15 cellular contexts compared by ENCODE assay signal in genomic region chr14:101843038-101843437, GRCh38.
DNase-seq lines count a peak whose midpoint lies in the region; ATAC-seq and TF ChIP-seq lines count a peak whose summit lies in the region.
"Had no signal": no experiment of that assay in that cellular context is flagged by ENCODE, and none has a peak within 500 bp of the region (broad histone marks: within the 10 kb centered on the region; RNA-seq: fewer than 3 reads in every experiment).

No MANE protein-coding gene starts in this region.

- H3K9me3 ChIP-seq in MM.1S (replicated peaks; ENCODE audit: insufficient read depth, low read length), result no peaks in the 10 kb centered on the region
- no peaks in the 10 kb centered on the region for H3K9me3 ChIP-seq in gastrocnemius medialis
- H3K9me3 ChIP-seq: uterus had no signal

- peak overlapping the region; percentile 35; the same call in 1 of the 2 replicates for H3K27ac ChIP-seq in MM.1S (ENCODE audit: low read length)
- no peak overlapping the region for H3K27ac ChIP-seq in gastrocnemius medialis
- H3K27ac ChIP-seq: uterus had no signal

- no peaks in the 10 kb centered on the region for H3K27me3 Mint-ChIP-seq in activated T-cell treated with anti-CD3 and anti-CD28 coated beads, Interleukin-2, amount 50 U/mL, for 24 hours
- H3K27me3 Mint-ChIP-seq in activated naive CD8-positive, alpha-beta T cell treated with anti-CD3 and anti-CD28 coated beads for 36 hours, result no peaks in the 10 kb centered on the region
- H3K27me3 Mint-ChIP-seq in natural killer cell treated with Interleukin-12 subunit alpha and Interleukin-12 subunit beta and Interleukin-15 and Interleukin-18, amount 100 ng/mL, for 72 hours, result no peaks in the 10 kb centered on the region
- no peaks in the 10 kb centered on the region for H3K27me3 Mint-ChIP-seq in MCF 10A (ENCODE audit: insufficient read depth, unreplicated experiment)

- no peak for TF ChIP-seq POLR2A in gastrocnemius medialis (IDR thresholded peaks at IDR 0.05)

- no peak overlapping the region for H3K4me3 ChIP-seq in MM.1S (ENCODE audit: low read length)
- H3K4me3 ChIP-seq in gastrocnemius medialis, result no peak overlapping the region
- H3K4me3 ChIP-seq: uterus had no signal

- H3K4me1 ChIP-seq in MM.1S (ENCODE audit: low read length) (peaks cover 10% of the 10 kb centered on the region; the same call in 1 of the 2 replicates), gastrocnemius medialis (peaks cover under 1 to 18% of the 10 kb centered on the region in 2 donors)
- H3K4me1 ChIP-seq: uterus had no signal

- no peaks in the 10 kb centered on the region for H4K20me1 ChIP-seq in MM.1S (ENCODE audit: insufficient read depth, low read length)

- CTCF ChIA-PET in MCF 10A (lab: Yijun Ruan, JAX), result no interaction called here

- H3K27me3 ChIP-seq in MM.1S (replicated peaks; ENCODE audit: insufficient read depth, low read length), result no peaks in the 10 kb centered on the region
- no peaks in the 10 kb centered on the region for H3K27me3 ChIP-seq in gastrocnemius medialis
- H3K27me3 ChIP-seq: uterus had no signal

- peak overlapping the region; percentile 92 for H3K27ac Mint-ChIP-seq in activated T-cell treated with anti-CD3 and anti-CD28 coated beads, Interleukin-2, amount 50 U/mL, for 24 hours
- H3K27ac Mint-ChIP-seq in activated naive CD8-positive, alpha-beta T cell treated with anti-CD3 and anti-CD28 coated beads for 36 hours, result peak overlapping the region; percentile 49
- H3K27ac Mint-ChIP-seq in natural killer cell treated with Interleukin-12 subunit alpha and Interleukin-12 subunit beta and Interleukin-15 and Interleukin-18, amount 100 ng/mL, for 72 hours, result peak overlapping the region; percentile 65 to 84
- H3K27ac Mint-ChIP-seq in MCF 10A (ENCODE audit: low read depth, unreplicated experiment), result no peak overlapping the region

- BruUV-seq in MCF 10A (replicated peaks; lab: Mats Ljungman, UMichigan), result no TSS peak

- peaks cover 96% of the 10 kb centered on the region for H3K4me1 Mint-ChIP-seq in activated T-cell treated with anti-CD3 and anti-CD28 coated beads, Interleukin-2, amount 50 U/mL, for 24 hours (ENCODE audit: low read depth)
- H3K4me1 Mint-ChIP-seq in activated naive CD8-positive, alpha-beta T cell treated with anti-CD3 and anti-CD28 coated beads for 36 hours, result peaks cover 79% of the 10 kb centered on the region
- H3K4me1 Mint-ChIP-seq in natural killer cell treated with Interleukin-12 subunit alpha and Interleukin-12 subunit beta and Interleukin-15 and Interleukin-18, amount 100 ng/mL, for 72 hours (ENCODE audit: low read depth in 2 of 2), result peaks cover 69 to 80% of the 10 kb centered on the region in 2 donors
- H3K4me1 Mint-ChIP-seq in MCF 10A (ENCODE audit: insufficient read depth, unreplicated experiment), result no peaks in the 10 kb centered on the region

- H3K9ac ChIP-seq in MM.1S (ENCODE audit: low read length), result no peak overlapping the region

- DNase-seq in activated T-cell treated with anti-CD3 and anti-CD28 coated beads, Interleukin-2, amount 50 U/mL, for 24 hours, result no peak
- DNase-seq in activated T-cell treated with anti-CD3 and anti-CD28 coated beads, Interleukin-2, amount 50 U/mL, for 48 hours, result no peak
- no peak for DNase-seq in MM.1S
- no peak for DNase-seq in activated naive CD8-positive, alpha-beta T cell treated with anti-CD3 and anti-CD28 coated beads for 36 hours
- no peak for DNase-seq in natural killer cell treated with Interleukin-12 subunit alpha and Interleukin-12 subunit beta and Interleukin-15 and Interleukin-18, amount 100 ng/mL, for 72 hours (ENCODE audit: low spot score)
- DNase-seq in gastrocnemius medialis, result no peak
- DNase-seq in MCF 10A (ENCODE audit: unreplicated experiment), result no peak
- DNase-seq: anterior cingulate cortex, GF-D8, kidney, NCI-H2081, NCI-H524, SHP77, uterus had no signal

- intact Hi-C loops in gastrocnemius medialis (cut with DNase I; ENCODE audit: low total_unique reads), result loop anchor here (2.0 to 10.0 kb wide), 2 partner anchors 66 to 138 kb away; no protein-coding TSS in a partner anchor
- intact Hi-C loops in MCF 10A (cut with micrococcal nuclease), result no loop called here

- H3K9me2 ChIP-seq in MM.1S (replicated peaks; ENCODE audit: insufficient read depth, low read length), result no peaks in the 10 kb centered on the region

- no peak overlapping the region for H3K4me3 Mint-ChIP-seq in activated T-cell treated with anti-CD3 and anti-CD28 coated beads, Interleukin-2, amount 50 U/mL, for 24 hours
- no peak overlapping the region for H3K4me3 Mint-ChIP-seq in activated naive CD8-positive, alpha-beta T cell treated with anti-CD3 and anti-CD28 coated beads for 36 hours
- H3K4me3 Mint-ChIP-seq in natural killer cell treated with Interleukin-12 subunit alpha and Interleukin-12 subunit beta and Interleukin-15 and Interleukin-18, amount 100 ng/mL, for 72 hours, result no peak overlapping the region
- H3K4me3 Mint-ChIP-seq in MCF 10A (ENCODE audit: unreplicated experiment), result no peak overlapping the region

- peaks cover 72% of the 10 kb centered on the region for H3K79me2 ChIP-seq in MM.1S (ENCODE audit: low read length)

- H2AFZ ChIP-seq in MM.1S (ENCODE audit: low read length), result no peak overlapping the region

- TF ChIP-seq CTCF in MM.1S (IDR thresholded peaks at IDR 0.05; ENCODE audit: low read length) (no peak), gastrocnemius medialis (IDR thresholded peaks at IDR 0.05 in 4 of 5, conservative IDR thresholded peaks at IDR 0.05 in 1 of 5) (no peak), MCF 10A (IDR thresholded peaks at IDR 0.05; ENCODE audit: unreplicated experiment) (no peak)

- no peak for ATAC-seq in natural killer cell treated with Interleukin-12 subunit alpha and Interleukin-12 subunit beta and Interleukin-15 and Interleukin-18, amount 100 ng/mL, for 72 hours
- ATAC-seq in GM18520 (IDR thresholded peaks at IDR 0.05; ENCODE audit: unreplicated experiment) (no peak), gastrocnemius medialis (no peak)

- no peaks in the 10 kb centered on the region for H3K36me3 ChIP-seq in MM.1S (replicated peaks; ENCODE audit: insufficient read depth, low read length)
- H3K36me3 ChIP-seq in gastrocnemius medialis, result no peaks in the 10 kb centered on the region
- H3K36me3 ChIP-seq: uterus had no signal

- peaks cover 68% of the 10 kb centered on the region for H3K36me3 Mint-ChIP-seq in activated T-cell treated with anti-CD3 and anti-CD28 coated beads, Interleukin-2, amount 50 U/mL, for 24 hours (ENCODE audit: low read depth)
- H3K36me3 Mint-ChIP-seq in activated naive CD8-positive, alpha-beta T cell treated with anti-CD3 and anti-CD28 coated beads for 36 hours, result peaks cover 20% of the 10 kb centered on the region
- H3K36me3 Mint-ChIP-seq in natural killer cell treated with Interleukin-12 subunit alpha and Interleukin-12 subunit beta and Interleukin-15 and Interleukin-18, amount 100 ng/mL, for 72 hours, result no peaks in the 10 kb centered on the region
- H3K36me3 Mint-ChIP-seq in MCF 10A (ENCODE audit: insufficient read depth, unreplicated experiment), result peaks cover 29% of the 10 kb centered on the region

- in situ Hi-C loops in gastrocnemius medialis (cut with MboI; ENCODE audit: low sequenced_read_pairs in 4 of 4), result loop anchor here in 1 of 4 donors (10.0 kb wide), 1 partner anchor 138 kb away; no protein-coding TSS in a partner anchor

- H3K4me2 ChIP-seq in MM.1S (ENCODE audit: low read depth, low read length), result no peak overlapping the region

- H3F3A ChIP-seq in MM.1S (ENCODE audit: insufficient read depth, low read length), result peaks cover 3% of the 10 kb centered on the region; the same call in 1 of the 2 replicates

- POLR2A ChIA-PET in MCF 10A (lab: Yijun Ruan, JAX), result no interaction called here

- H3K9me3 Mint-ChIP-seq in activated T-cell treated with anti-CD3 and anti-CD28 coated beads, Interleukin-2, amount 50 U/mL, for 24 hours, result no peaks in the 10 kb centered on the region
- no peaks in the 10 kb centered on the region for H3K9me3 Mint-ChIP-seq in activated naive CD8-positive, alpha-beta T cell treated with anti-CD3 and anti-CD28 coated beads for 36 hours
- H3K9me3 Mint-ChIP-seq in natural killer cell treated with Interleukin-12 subunit alpha and Interleukin-12 subunit beta and Interleukin-15 and Interleukin-18, amount 100 ng/mL, for 72 hours, result no peaks in the 10 kb centered on the region
- no peaks in the 10 kb centered on the region for H3K9me3 Mint-ChIP-seq in MCF 10A (ENCODE audit: unreplicated experiment)
